ENCODE assay signal across 1 cellular context in the genomic region with DNA sequence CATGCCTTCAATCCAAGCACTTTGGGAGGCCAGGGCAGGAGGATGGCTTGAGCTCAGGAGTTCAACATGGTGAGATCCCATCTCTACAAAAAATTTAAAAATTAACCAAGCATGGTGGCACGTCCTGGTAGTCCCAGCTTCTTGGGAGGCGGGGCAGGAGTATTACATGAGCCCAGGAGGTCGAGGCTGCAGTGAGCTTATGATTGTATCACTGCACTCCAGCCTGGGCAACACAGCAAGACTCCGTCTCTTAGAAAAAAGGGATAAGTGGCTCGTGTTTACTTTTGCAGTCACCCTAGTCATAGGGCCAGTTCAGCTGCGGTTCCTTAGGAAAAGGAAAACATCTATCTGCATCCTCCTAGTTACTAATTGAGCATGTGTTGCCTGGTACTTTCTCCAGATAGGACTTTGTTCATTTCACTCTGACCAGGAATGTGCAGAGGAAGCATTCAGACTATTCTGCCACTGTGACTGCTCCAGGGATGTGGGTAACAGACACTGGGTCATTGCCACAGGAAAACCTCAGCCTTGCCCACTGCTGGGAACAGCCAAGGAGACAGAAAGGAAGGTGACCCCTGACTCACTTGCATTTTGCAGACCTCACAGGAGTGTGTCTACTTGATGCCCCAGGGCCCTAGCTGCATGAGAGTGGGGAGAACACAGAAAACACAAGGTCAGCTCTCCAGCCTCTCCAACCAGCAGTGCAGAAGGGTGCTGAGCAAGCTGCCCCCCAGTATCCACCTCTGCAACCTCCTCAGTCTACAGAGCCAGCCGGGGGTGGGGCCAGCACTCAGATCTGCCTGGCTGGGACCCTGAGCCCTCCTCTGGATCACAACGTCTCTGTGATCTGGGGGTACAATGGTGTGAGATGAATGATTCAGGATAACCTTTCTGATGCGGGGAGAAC.
TF ChIP-seq lines count a peak whose summit lies in the region.

No MANE protein-coding gene starts in this region.

TF ChIP-seq in HEK293, 187 proteins besides CTCF, POLR2A, EP300 and RAD21:
- TF ChIP-seq, protein P1, sequence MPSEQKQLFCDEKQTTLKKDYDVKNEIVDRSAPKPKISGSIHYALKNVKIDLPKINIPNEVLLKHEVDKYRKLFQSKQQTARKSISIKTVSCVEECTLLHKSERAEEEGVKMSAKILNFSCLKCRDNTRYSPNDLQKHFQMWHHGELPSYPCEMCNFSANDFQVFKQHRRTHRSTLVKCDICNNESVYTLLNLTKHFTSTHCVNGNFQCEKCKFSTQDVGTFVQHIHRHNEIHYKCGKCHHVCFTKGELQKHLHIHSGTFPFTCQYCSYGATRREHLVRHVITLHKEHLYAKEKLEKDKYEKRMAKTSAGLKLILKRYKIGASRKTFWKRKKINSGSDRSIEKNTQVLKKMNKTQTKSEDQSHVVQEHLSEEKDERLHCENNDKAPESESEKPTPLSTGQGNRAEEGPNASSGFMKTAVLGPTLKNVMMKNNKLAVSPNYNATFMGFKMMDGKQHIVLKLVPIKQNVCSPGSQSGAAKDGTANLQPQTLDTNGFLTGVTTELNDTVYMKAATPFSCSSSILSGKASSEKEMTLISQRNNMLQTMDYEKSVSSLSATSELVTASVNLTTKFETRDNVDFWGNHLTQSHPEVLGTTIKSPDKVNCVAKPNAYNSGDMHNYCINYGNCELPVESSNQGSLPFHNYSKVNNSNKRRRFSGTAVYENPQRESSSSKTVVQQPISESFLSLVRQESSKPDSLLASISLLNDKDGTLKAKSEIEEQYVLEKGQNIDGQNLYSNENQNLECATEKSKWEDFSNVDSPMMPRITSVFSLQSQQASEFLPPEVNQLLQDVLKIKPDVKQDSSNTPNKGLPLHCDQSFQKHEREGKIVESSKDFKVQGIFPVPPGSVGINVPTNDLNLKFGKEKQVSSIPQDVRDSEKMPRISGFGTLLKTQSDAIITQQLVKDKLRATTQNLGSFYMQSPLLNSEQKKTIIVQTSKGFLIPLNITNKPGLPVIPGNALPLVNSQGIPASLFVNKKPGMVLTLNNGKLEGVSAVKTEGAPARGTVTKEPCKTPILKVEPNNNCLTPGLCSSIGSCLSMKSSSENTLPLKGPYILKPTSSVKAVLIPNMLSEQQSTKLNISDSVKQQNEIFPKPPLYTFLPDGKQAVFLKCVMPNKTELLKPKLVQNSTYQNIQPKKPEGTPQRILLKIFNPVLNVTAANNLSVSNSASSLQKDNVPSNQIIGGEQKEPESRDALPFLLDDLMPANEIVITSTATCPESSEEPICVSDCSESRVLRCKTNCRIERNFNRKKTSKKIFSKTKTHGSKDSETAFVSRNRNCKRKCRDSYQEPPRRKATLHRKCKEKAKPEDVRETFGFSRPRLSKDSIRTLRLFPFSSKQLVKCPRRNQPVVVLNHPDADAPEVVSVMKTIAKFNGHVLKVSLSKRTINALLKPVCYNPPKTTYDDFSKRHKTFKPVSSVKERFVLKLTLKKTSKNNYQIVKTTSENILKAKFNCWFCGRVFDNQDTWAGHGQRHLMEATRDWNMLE (tag by site-specific recombination; conservative IDR thresholded peaks at IDR 0.05; ENCODE audit: low read depth): no peak
- TF ChIP-seq REPIN1 (tag by site-specific recombination; IDR thresholded peaks at IDR 0.05; ENCODE audit: low read depth): no peak
- no peak for TF ChIP-seq TCF7L2 (IDR thresholded peaks at IDR 0.05; ENCODE audit: borderline replicate concordance, low read depth, low read length)
- no peak for TF ChIP-seq RBAK (tag by site-specific recombination; IDR thresholded peaks at IDR 0.05)
- TF ChIP-seq WT1 (tag by site-specific recombination; IDR thresholded peaks at IDR 0.05): no peak
- TF ChIP-seq ZNF169 (tag by site-specific recombination; IDR thresholded peaks at IDR 0.05): no peak
- TF ChIP-seq ZNF146 (tag by site-specific recombination; IDR thresholded peaks at IDR 0.05): no peak
- peak; percentile 82 for TF ChIP-seq ZIC2 (tag by site-specific recombination; IDR thresholded peaks at IDR 0.05)
